ENCODE assay signal across 9 cellular contexts in the genomic region with DNA sequence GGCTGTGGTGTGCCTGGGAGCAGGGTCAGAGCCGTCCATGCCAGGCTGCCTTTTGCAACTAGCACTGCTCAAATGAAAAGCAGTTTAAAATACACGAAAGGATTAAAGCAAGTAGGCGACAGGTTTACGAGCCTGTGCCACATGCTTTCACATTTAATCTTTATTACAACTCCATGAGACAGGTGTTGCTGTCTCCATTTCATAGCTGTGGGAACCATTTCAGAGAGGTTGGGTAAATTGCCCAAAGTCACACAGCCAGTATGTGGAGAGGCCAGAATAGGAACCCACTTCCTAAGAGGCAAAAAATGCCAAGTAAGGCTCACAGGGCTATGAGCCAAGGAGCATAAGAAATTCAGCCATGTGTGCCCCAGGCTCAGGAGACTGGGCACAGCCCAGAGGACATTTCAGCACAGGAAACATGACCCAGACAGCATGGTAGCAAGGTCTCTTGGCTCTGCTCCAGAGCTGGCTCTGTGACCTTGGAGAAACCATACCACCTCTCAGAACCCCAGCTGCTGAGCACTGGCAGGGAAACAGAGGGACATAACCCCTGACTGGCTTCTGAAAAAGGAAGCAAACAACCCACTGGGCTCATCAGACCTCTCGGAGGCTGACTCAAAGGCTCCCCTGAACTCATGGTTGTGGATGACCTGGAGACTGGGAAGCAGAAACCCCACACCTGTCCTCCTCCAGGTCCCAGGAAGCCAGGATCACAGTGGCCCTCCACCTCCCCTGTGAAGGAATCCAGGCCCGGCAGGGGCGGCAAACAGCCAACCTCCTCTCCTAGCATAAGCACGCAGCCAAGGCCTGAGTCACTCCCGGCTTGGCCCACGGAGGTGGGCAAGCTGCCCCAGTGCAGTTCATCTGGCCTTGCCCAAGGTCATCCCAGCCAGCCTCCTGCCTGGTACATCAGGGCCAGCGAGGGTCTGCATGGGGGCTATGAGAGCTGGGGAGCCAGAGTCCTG. TPM values are rescaled to one million over a fixed set of nuclear protein-coding genes. Genes with fewer than 3 reads are reported as not detected.
DNase-seq lines count a peak whose midpoint lies in the region; ATAC-seq and TF ChIP-seq lines count a peak whose summit lies in the region.
"Had no signal": no experiment of that assay in that cellular context is flagged by ENCODE, and none has a peak within 500 bp of the region (broad histone marks: within the 10 kb centered on the region; RNA-seq: fewer than 3 reads in every experiment).

No MANE protein-coding gene starts in this region.

- H3K9me3 Mint-ChIP-seq in naive thymus-derived CD4-positive, alpha-beta T cell, result peaks cover 0 to 2% (median 0%) of the 10 kb centered on the region in 11 donors

- no peaks in the 10 kb centered on the region; the same call in none of the 2 replicates for H3K36me3 ChIP-seq in MG63
- no peaks in the 10 kb centered on the region for H3K36me3 ChIP-seq in right lobe of liver
- H3K36me3 ChIP-seq in upper lobe of right lung, result peaks cover under 1% of the 10 kb centered on the region
- no peaks in the 10 kb centered on the region for H3K36me3 ChIP-seq in naive thymus-derived CD4-positive, alpha-beta T cell (ENCODE audit: control insufficient read depth in 2 of 3, insufficient read depth in 3 of 3, low read length in 3 of 3)
- H3K36me3 ChIP-seq in HAP-1 (replicated peaks), result no peaks in the 10 kb centered on the region

- peaks cover 0 to 27% (median 0%) of the 10 kb centered on the region in 4 donors for H3K4me1 ChIP-seq in right lobe of liver
- H3K4me1 ChIP-seq in upper lobe of right lung, result peaks cover 51% of the 10 kb centered on the region
- H3K4me1 ChIP-seq in naive thymus-derived CD4-positive, alpha-beta T cell (ENCODE audit: control insufficient read depth in 2 of 2, insufficient read depth in 2 of 2, low read length in 2 of 2), result no peaks in the 10 kb centered on the region
- peaks cover 12% of the 10 kb centered on the region for H3K4me1 ChIP-seq in HAP-1

- in situ Hi-C loops in HAP-1 (cut with MboI; ENCODE audit: low sequenced_read_pairs), result loop anchor here (10.0 kb wide), 1 partner anchor 105 kb away; no protein-coding TSS in a partner anchor

- H3K27me3 ChIP-seq in MG63 (no peaks in the 10 kb centered on the region), right lobe of liver (no peaks in the 10 kb centered on the region), upper lobe of right lung (no peaks in the 10 kb centered on the region), HAP-1 (ENCODE audit: low read depth) (no peaks in the 10 kb centered on the region)
- H3K27me3 ChIP-seq in naive thymus-derived CD4-positive, alpha-beta T cell (ENCODE audit: control insufficient read depth in 2 of 2, insufficient read depth in 2 of 2, low read length in 2 of 2), result no peaks in the 10 kb centered on the region

- H3K27ac ChIP-seq in cingulate gyrus (ENCODE audit: low read depth, low read length), result peak overlapping the region; percentile 93
- H3K27ac ChIP-seq in right lobe of liver, result no peak overlapping the region
- peak overlapping the region; percentile 96 for H3K27ac ChIP-seq in upper lobe of right lung
- H3K27ac ChIP-seq in naive thymus-derived CD4-positive, alpha-beta T cell (ENCODE audit: low read depth, low read length), result no peak overlapping the region

- POLR2A ChIA-PET in naive thymus-derived CD4-positive, alpha-beta T cell (lab: Charles Lee), result interaction anchor here (0.6 kb wide), 1 partner anchor 26 kb away, joined by 3 read pairs; no protein-coding TSS in a partner anchor

- H3K4me3 ChIP-seq in MG63, result no peak overlapping the region
- no peak overlapping the region for H3K4me3 ChIP-seq in right lobe of liver
- H3K4me3 ChIP-seq in upper lobe of right lung, result no peak overlapping the region
- H3K4me3 ChIP-seq in naive thymus-derived CD4-positive, alpha-beta T cell (ENCODE audit: low read length), result no peak overlapping the region
- no peak overlapping the region for H3K4me3 ChIP-seq in HAP-1

- H3K27me3 Mint-ChIP-seq in naive thymus-derived CD4-positive, alpha-beta T cell, result peaks cover 0 to 7% (median 0%) of the 10 kb centered on the region in 5 donors

- no peaks in the 10 kb centered on the region for H3K36me3 Mint-ChIP-seq in naive thymus-derived CD4-positive, alpha-beta T cell

- no peak overlapping the region for H3K4me3 Mint-ChIP-seq in naive thymus-derived CD4-positive, alpha-beta T cell

- H3K9me3 ChIP-seq in MG63 (no peaks in the 10 kb centered on the region; the same call in 1 of the 2 replicates), right lobe of liver (no peaks in the 10 kb centered on the region), upper lobe of right lung (no peaks in the 10 kb centered on the region), HAP-1 (no peaks in the 10 kb centered on the region)
- H3K9me3 ChIP-seq in naive thymus-derived CD4-positive, alpha-beta T cell (ENCODE audit: control insufficient read depth in 2 of 3, low read length in 3 of 3), result no peaks in the 10 kb centered on the region

- CTCF ChIA-PET in naive thymus-derived CD4-positive, alpha-beta T cell (lab: Charles Lee), result interaction anchor here (0.6 to 4.4 kb wide), 5 partner anchors 37 to 1240 kb away, joined by 3 to 28 read pairs (median 3); no protein-coding TSS in a partner anchor

- no peak for TF ChIP-seq POLR2A in right lobe of liver (IDR thresholded peaks at IDR 0.05)

- DNase-seq in MG63, result peak; percentile 99
- DNase-seq in right lobe of liver, result peak in 2 of 3 donors; percentile 65 to 73
- DNase-seq in upper lobe of right lung, result peak; percentile 89
- no peak for DNase-seq in naive thymus-derived CD4-positive, alpha-beta T cell
- DNase-seq in HAP-1 (ENCODE audit: low spot score in 2 of 2), result no peak
- no peak for DNase-seq in SIG-M5 (lab: John Stamatoyannopoulos, UW)
- DNase-seq in NCI-H2081 treated with DMSO at 0.1 percent for 48 hours (lab: John Stamatoyannopoulos, UW), result no peak
- DNase-seq: NCI-H146 had no signal

- intact Hi-C loops in right lobe of liver (cut with DNase I), result loop anchor here (5.0 to 10.0 kb wide), 2 partner anchors 95 to 97 kb away; a partner anchor contains a TSS
- intact Hi-C loops in upper lobe of right lung (cut with DNase I), result no loop called here
- intact Hi-C loops in naive thymus-derived CD4-positive, alpha-beta T cell (cut with micrococcal nuclease), result loop anchor here in 1 of 2 donors (10.0 kb wide), 1 partner anchor 55 kb away; no protein-coding TSS in a partner anchor

- TF ChIP-seq CTCF in right lobe of liver (IDR thresholded peaks at IDR 0.05) (no peak), upper lobe of right lung (IDR thresholded peaks at IDR 0.05) (no peak)

- ATAC-seq in right lobe of liver (peak in 1 of 4 donors; percentile 10), upper lobe of right lung (peak; percentile 45)
- ATAC-seq in naive thymus-derived CD4-positive, alpha-beta T cell, result no peak

- 93% methylated on average over 4 of the region's 11 CpGs for WGBS in right lobe of liver (ENCODE audit: insufficient coverage, low coverage, low lambda C conversion rate, missing lambda C conversion rate)

- peaks cover 0 to 9% (median 4%) of the 10 kb centered on the region in 7 donors for H3K4me1 Mint-ChIP-seq in naive thymus-derived CD4-positive, alpha-beta T cell

- H3K27ac Mint-ChIP-seq in naive thymus-derived CD4-positive, alpha-beta T cell, result no peak overlapping the region

RNA-seq across cellular contexts. Expression of a gene that starts 40.3 kb away (rescaled TPM):
- 34.0 and 52.0 TPM in 2 replicates for total RNA-seq in MG63 (2014; rRNA removed; shearing (Covaris generic); ENCODE audit: low replicate concordance)
- total RNA-seq in right lobe of liver (10 to 100 TPM; 13.0 to 23.0 (median 15.2) TPM), upper lobe of right lung (36.0 TPM)
- total RNA-seq in naive thymus-derived CD4-positive, alpha-beta T cell, result 10 to 100 TPM; 13.0 to 40.5 (median 24.6) TPM
- polyA plus RNA-seq in naive thymus-derived CD4-positive, alpha-beta T cell, result 10 to 100 TPM; 26.5 to 42.8 TPM

Comparison
In these comparisons a context has a peak if more than half of its experiments do, and no peak if none do; other contexts are left out.
1. DNase-seq: peak in MG63 (single experiment), right lobe of liver (2 of 3) and upper lobe of right lung (single experiment); none in naive thymus-derived CD4-positive, alpha-beta T cell (0 of 9), HAP-1 (0 of 2), SIG-M5 (single experiment) and NCI-H2081 treated with DMSO at 0.1 percent for 48 hours (single experiment).
2. H3K27ac ChIP-seq: peak in cingulate gyrus (single experiment) and upper lobe of right lung (single experiment); none in right lobe of liver (0 of 3) and naive thymus-derived CD4-positive, alpha-beta T cell (single experiment).